In genomic region chr9:126708178-126708577, GRCh38 we compare ENCODE assay signal across 13 cellular contexts.
"Had no signal": no experiment of that assay in that cellular context is flagged by ENCODE, and none has a peak within 500 bp of the region (broad histone marks: within the 10 kb centered on the region; RNA-seq: fewer than 3 reads in every experiment).

No MANE protein-coding gene starts in this region.

- H3K4me3 ChIP-seq: coronary artery, gastroesophageal sphincter, ovary, SK-N-MC, skin epidermis, tibial nerve had no signal

- H3K27ac ChIP-seq: coronary artery, gastroesophageal sphincter, ovary, SK-N-MC, skin epidermis, tibial nerve had no signal

- H3K36me3 ChIP-seq: gastroesophageal sphincter, ovary, tibial nerve had no signal

- H3K27me3 ChIP-seq: ovary had no signal

- H3K9me3 ChIP-seq: gastroesophageal sphincter, ovary, tibial nerve had no signal

- DNase-seq: activated CD4-positive, alpha-beta T cell treated with anti-CD3 and anti-CD28 coated beads, Interleukin-2, amount 10 ng/mL, durations not matched to agents 24 days and 14 days; activated naive CD4-positive, alpha-beta T cell treated with anti-CD3 and anti-CD28 coated beads for 36 hours; caudate nucleus; effector memory CD4-positive, alpha-beta T cell; mesendoderm; nephron progenitor cell; T-helper 1 cell had no signal

- ATAC-seq: gastroesophageal sphincter had no signal
